6 cellular contexts compared by ENCODE assay signal in genomic region chr1:199868777-199869176, GRCh38.
"Had no signal": no experiment of that assay in that cellular context is flagged by ENCODE, and none has a peak within 500 bp of the region (broad histone marks: within the 10 kb centered on the region; RNA-seq: fewer than 3 reads in every experiment).

No MANE protein-coding gene starts in this region.

- H3K36me3 ChIP-seq: HAP-1 had no signal

- H3K4me1 ChIP-seq: HAP-1 had no signal

- H3K9me3 ChIP-seq: HAP-1 had no signal

- DNase-seq: GOT3, H7, KBM-7 had no signal

- ATAC-seq: HCT116, HepG2 had no signal

- H3K4me3 ChIP-seq: HAP-1 had no signal
